ENCODE assay signal across 36 cellular contexts in genomic region chr6:2226775-2227174, GRCh38.
"Had no signal": no experiment of that assay in that cellular context is flagged by ENCODE, and none has a peak within 500 bp of the region (broad histone marks: within the 10 kb centered on the region; RNA-seq: fewer than 3 reads in every experiment).

No MANE protein-coding gene starts in this region.

- H3K27me3 ChIP-seq: ascending aorta, cardiac muscle cell had no signal

- H3K4me3 ChIP-seq: ascending aorta, cardiac muscle cell had no signal

- H3K27ac Mint-ChIP-seq: activated B cell treated with CpG ODN at 0.5 μM for 24 hours; activated CD4-positive, alpha-beta memory T cell treated with anti-CD3 and anti-CD28 coated beads, Interleukin-2, amount 10 ng/mL, durations not matched to agents 7 days and 5 days; activated CD4-positive, alpha-beta T cell treated with anti-CD3 and anti-CD28 coated beads, Interleukin-2, amount 10 ng/mL, durations not matched to agents 24 days and 14 days; activated CD8-positive, alpha-beta memory T cell treated with anti-CD3 and anti-CD28 coated beads, Interleukin-2, amount 10 ng/mL, durations not matched to agents 7 days and 5 days; activated CD8-positive, alpha-beta T cell treated with anti-CD3 and anti-CD28 coated beads, Interleukin-2, amount 10 ng/mL, durations not matched to agents 7 days and 5 days; activated naive CD4-positive, alpha-beta T cell treated with anti-CD3 and anti-CD28 coated beads, Interleukin-2, amount 10 ng/mL, durations not matched to agents 7 days and 5 days; activated naive CD4-positive, alpha-beta T cell treated with anti-CD3 and anti-CD28 coated beads, Interleukin-2, amount 50 U/mL, for 24 hours; activated naive CD8-positive, alpha-beta T cell; activated naive CD8-positive, alpha-beta T cell treated with anti-CD3 and anti-CD28 coated beads, Interleukin-2, amount 10 ng/mL, durations not matched to agents 7 days and 5 days; activated naive CD8-positive, alpha-beta T cell treated with anti-CD3 and anti-CD28 coated beads, Interleukin-2, amount 50 U/mL, for 24 hours; activated T-cell treated with anti-CD3 and anti-CD28 coated beads, Interleukin-2, amount 50 U/mL, for 24 hours; activated T-helper 2 cell treated with anti-CD3 and anti-CD28 coated beads, Interferon-gamma antibody, Interleukin-2, Interleukin-4, amounts not matched to agents 10 μg/mL and 5 μg/mL and 100 μg/mL, durations not matched to agents 14 hours and 24 hours and 36 hours; brain; T-helper 1 cell treated with Interleukin-12 subunit alpha and Interleukin-12 subunit beta and Interleukin-4 antibody, amounts not matched to agents 30 μg/mL and 1 μg/mL, for 36 hours; T-helper 2 cell treated with Interferon-gamma antibody and Interleukin-4, amounts not matched to agents 5 μg/mL and 100 μg/mL, for 36 hours had no signal

- H3K9me3 ChIP-seq: ascending aorta had no signal

- H3K36me3 Mint-ChIP-seq: activated CD8-positive, alpha-beta memory T cell treated with anti-CD3 and anti-CD28 coated beads, Interleukin-2, amount 10 ng/mL, durations not matched to agents 7 days and 5 days; activated naive CD4-positive, alpha-beta T cell treated with anti-CD3 and anti-CD28 coated beads, Interleukin-2, amount 10 ng/mL, durations not matched to agents 7 days and 5 days; activated naive CD4-positive, alpha-beta T cell treated with anti-CD3 and anti-CD28 coated beads, Interleukin-2, amount 50 U/mL, for 24 hours; activated naive CD8-positive, alpha-beta T cell; brain had no signal

- DNase-seq: activated B cell treated with CpG ODN at 0.5 μM for 24 hours; activated CD4-positive, alpha-beta memory T cell treated with anti-CD3 and anti-CD28 coated beads, Interleukin-2, amount 10 ng/mL, durations not matched to agents 7 days and 5 days; activated CD4-positive, alpha-beta T cell treated with anti-CD3 and anti-CD28 coated beads for 4 hours; activated CD4-positive, alpha-beta T cell treated with anti-CD3 and anti-CD28 coated beads, Interleukin-2, amount 10 ng/mL, durations not matched to agents 24 days and 14 days; activated CD4-positive, alpha-beta T cell treated with anti-CD3 and anti-CD28 coated beads, Interleukin-2, amount 50 U/mL, for 48 hours; activated CD4-positive, CD25-positive, alpha-beta regulatory T cell treated with anti-CD3 and anti-CD28 coated beads, Interleukin-2, amount 50 U/mL, for 72 hours; activated CD8-positive, alpha-beta memory T cell treated with anti-CD3 and anti-CD28 coated beads for 24 hours; activated CD8-positive, alpha-beta memory T cell treated with anti-CD3 and anti-CD28 coated beads, Interleukin-2, amount 10 ng/mL, durations not matched to agents 7 days and 5 days; activated CD8-positive, alpha-beta memory T cell treated with anti-CD3 and anti-CD28 coated beads, Interleukin-2, amount 50 U/mL, for 48 hours; activated CD8-positive, alpha-beta T cell treated with anti-CD3 and anti-CD28 coated beads, Interleukin-2, amount 10 ng/mL, durations not matched to agents 7 days and 5 days; activated effector memory CD4-positive, alpha-beta T cell treated with Interleukin-2 at 50 U/mL for 16 hours; activated gamma-delta T cell; activated naive CD4-positive, alpha-beta T cell treated with anti-CD3 and anti-CD28 coated beads, Interleukin-2, amount 10 ng/mL, durations not matched to agents 7 days and 5 days; activated naive CD4-positive, alpha-beta T cell treated with Interleukin-2 at 50 U/mL for 16 hours; activated naive CD8-positive, alpha-beta T cell treated with anti-CD3 and anti-CD28 coated beads, Interleukin-2, amount 10 ng/mL, durations not matched to agents 7 days and 5 days; activated naive CD8-positive, alpha-beta T cell treated with anti-CD3 and anti-CD28 coated beads, Interleukin-2, amount 50 U/mL, for 24 hours; activated T-cell treated with anti-CD3 and anti-CD28 coated beads, Interleukin-2, amount 50 U/mL, for 24 hours; activated T-cell treated with anti-CD3 and anti-CD28 coated beads, Interleukin-2, amount 50 U/mL, for 48 hours; amygdala; anterior cingulate cortex; caudate nucleus; cerebellar nuclear complex; T-helper 1 cell; T-helper 2 cell; T-helper 9 cell had no signal

- H3K4me3 Mint-ChIP-seq: activated B cell treated with CpG ODN at 0.5 μM for 24 hours; activated CD4-positive, alpha-beta memory T cell treated with anti-CD3 and anti-CD28 coated beads, Interleukin-2, amount 10 ng/mL, durations not matched to agents 7 days and 5 days; activated CD4-positive, alpha-beta T cell treated with anti-CD3 and anti-CD28 coated beads, Interleukin-2, amount 10 ng/mL, durations not matched to agents 24 days and 14 days; activated CD8-positive, alpha-beta memory T cell treated with anti-CD3 and anti-CD28 coated beads, Interleukin-2, amount 10 ng/mL, durations not matched to agents 7 days and 5 days; activated CD8-positive, alpha-beta T cell treated with anti-CD3 and anti-CD28 coated beads, Interleukin-2, amount 10 ng/mL, durations not matched to agents 7 days and 5 days; activated naive CD4-positive, alpha-beta T cell treated with anti-CD3 and anti-CD28 coated beads, Interleukin-2, amount 10 ng/mL, durations not matched to agents 7 days and 5 days; activated naive CD4-positive, alpha-beta T cell treated with anti-CD3 and anti-CD28 coated beads, Interleukin-2, amount 50 U/mL, for 24 hours; activated naive CD8-positive, alpha-beta T cell; activated naive CD8-positive, alpha-beta T cell treated with anti-CD3 and anti-CD28 coated beads, Interleukin-2, amount 10 ng/mL, durations not matched to agents 7 days and 5 days; activated naive CD8-positive, alpha-beta T cell treated with anti-CD3 and anti-CD28 coated beads, Interleukin-2, amount 50 U/mL, for 24 hours; activated T-cell treated with anti-CD3 and anti-CD28 coated beads, Interleukin-2, amount 50 U/mL, for 24 hours; brain; central memory CD8-positive, alpha-beta T cell; T-helper 1 cell treated with Interleukin-12 subunit alpha and Interleukin-12 subunit beta and Interleukin-4 antibody, amounts not matched to agents 30 μg/mL and 1 μg/mL, for 36 hours; T-helper 2 cell treated with Interferon-gamma antibody and Interleukin-4, amounts not matched to agents 5 μg/mL and 100 μg/mL, for 36 hours had no signal

- H3K27ac ChIP-seq: ascending aorta, cardiac muscle cell had no signal

- H3K36me3 ChIP-seq: ascending aorta, cardiac muscle cell had no signal

- H3K27me3 Mint-ChIP-seq: activated B cell treated with CpG ODN at 0.5 μM for 24 hours; activated CD4-positive, alpha-beta memory T cell treated with anti-CD3 and anti-CD28 coated beads, Interleukin-2, amount 10 ng/mL, durations not matched to agents 7 days and 5 days; activated CD4-positive, alpha-beta T cell treated with anti-CD3 and anti-CD28 coated beads, Interleukin-2, amount 10 ng/mL, durations not matched to agents 24 days and 14 days; activated CD8-positive, alpha-beta memory T cell treated with anti-CD3 and anti-CD28 coated beads, Interleukin-2, amount 10 ng/mL, durations not matched to agents 7 days and 5 days; activated naive CD4-positive, alpha-beta T cell treated with anti-CD3 and anti-CD28 coated beads, Interleukin-2, amount 10 ng/mL, durations not matched to agents 7 days and 5 days; activated naive CD4-positive, alpha-beta T cell treated with anti-CD3 and anti-CD28 coated beads, Interleukin-2, amount 50 U/mL, for 24 hours; activated naive CD8-positive, alpha-beta T cell; activated naive CD8-positive, alpha-beta T cell treated with anti-CD3 and anti-CD28 coated beads, Interleukin-2, amount 10 ng/mL, durations not matched to agents 7 days and 5 days; activated naive CD8-positive, alpha-beta T cell treated with anti-CD3 and anti-CD28 coated beads, Interleukin-2, amount 50 U/mL, for 24 hours; activated T-cell treated with anti-CD3 and anti-CD28 coated beads, Interleukin-2, amount 50 U/mL, for 24 hours; central memory CD8-positive, alpha-beta T cell had no signal

- ATAC-seq: activated CD8-positive, alpha-beta memory T cell treated with anti-CD3 and anti-CD28 coated beads, Interleukin-2, amount 10 ng/mL, durations not matched to agents 7 days and 5 days; activated CD8-positive, alpha-beta T cell treated with anti-CD3 and anti-CD28 coated beads, Interleukin-2, amount 10 ng/mL, durations not matched to agents 7 days and 5 days; activated naive CD8-positive, alpha-beta T cell treated with anti-CD3 and anti-CD28 coated beads, Interleukin-2, amount 50 U/mL, for 24 hours had no signal

- FAIRE-seq: bronchial epithelial cell, TTC549 had no signal

- H3K9me3 Mint-ChIP-seq: activated B cell treated with CpG ODN at 0.5 μM for 24 hours; activated CD4-positive, alpha-beta memory T cell treated with anti-CD3 and anti-CD28 coated beads, Interleukin-2, amount 10 ng/mL, durations not matched to agents 7 days and 5 days; activated CD4-positive, alpha-beta T cell treated with anti-CD3 and anti-CD28 coated beads, Interleukin-2, amount 10 ng/mL, durations not matched to agents 24 days and 14 days; activated naive CD4-positive, alpha-beta T cell treated with anti-CD3 and anti-CD28 coated beads, Interleukin-2, amount 10 ng/mL, durations not matched to agents 7 days and 5 days; activated naive CD4-positive, alpha-beta T cell treated with anti-CD3 and anti-CD28 coated beads, Interleukin-2, amount 50 U/mL, for 24 hours; activated naive CD8-positive, alpha-beta T cell treated with anti-CD3 and anti-CD28 coated beads, Interleukin-2, amount 10 ng/mL, durations not matched to agents 7 days and 5 days; activated naive CD8-positive, alpha-beta T cell treated with anti-CD3 and anti-CD28 coated beads, Interleukin-2, amount 50 U/mL, for 24 hours; activated T-cell treated with anti-CD3 and anti-CD28 coated beads, Interleukin-2, amount 50 U/mL, for 24 hours; activated T-helper 2 cell treated with anti-CD3 and anti-CD28 coated beads, Interferon-gamma antibody, Interleukin-2, Interleukin-4, amounts not matched to agents 10 μg/mL and 5 μg/mL and 100 μg/mL, durations not matched to agents 14 hours and 24 hours and 36 hours; brain; central memory CD8-positive, alpha-beta T cell; T-helper 1 cell treated with Interleukin-12 subunit alpha and Interleukin-12 subunit beta and Interleukin-4 antibody, amounts not matched to agents 30 μg/mL and 1 μg/mL, for 36 hours; T-helper 2 cell treated with Interferon-gamma antibody and Interleukin-4, amounts not matched to agents 5 μg/mL and 100 μg/mL, for 36 hours had no signal
